In the genomic region with DNA sequence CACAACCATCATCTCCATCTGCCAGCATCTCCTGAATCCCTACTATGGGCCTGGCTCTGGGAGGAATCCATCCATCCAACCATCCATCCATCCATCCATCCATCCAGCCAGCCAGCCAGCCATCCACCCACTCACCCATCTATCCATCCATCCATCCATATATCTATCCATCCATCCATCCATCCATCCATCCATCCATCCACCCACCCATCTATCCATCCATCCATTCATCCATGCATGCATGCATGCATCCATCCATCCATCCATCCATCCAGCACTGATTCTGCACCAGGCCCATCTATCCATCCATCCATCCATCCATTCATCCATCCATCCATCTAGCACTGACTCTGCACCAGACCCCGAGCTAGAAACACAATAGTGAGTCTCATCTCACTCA, we compare ENCODE assay signal across 6 cellular contexts.
"Had no signal": no experiment of that assay in that cellular context is flagged by ENCODE, and none has a peak within 500 bp of the region (broad histone marks: within the 10 kb centered on the region; RNA-seq: fewer than 3 reads in every experiment).

No MANE protein-coding gene starts in this region.

- H3K4me3 ChIP-seq: GM23338 had no signal

- ATAC-seq: GM23338 had no signal

- H3K27ac ChIP-seq: HL-60, KMS-11 had no signal

- DNase-seq: H9, HCEC 1CT, HFFc6 had no signal
